In the genomic region with DNA sequence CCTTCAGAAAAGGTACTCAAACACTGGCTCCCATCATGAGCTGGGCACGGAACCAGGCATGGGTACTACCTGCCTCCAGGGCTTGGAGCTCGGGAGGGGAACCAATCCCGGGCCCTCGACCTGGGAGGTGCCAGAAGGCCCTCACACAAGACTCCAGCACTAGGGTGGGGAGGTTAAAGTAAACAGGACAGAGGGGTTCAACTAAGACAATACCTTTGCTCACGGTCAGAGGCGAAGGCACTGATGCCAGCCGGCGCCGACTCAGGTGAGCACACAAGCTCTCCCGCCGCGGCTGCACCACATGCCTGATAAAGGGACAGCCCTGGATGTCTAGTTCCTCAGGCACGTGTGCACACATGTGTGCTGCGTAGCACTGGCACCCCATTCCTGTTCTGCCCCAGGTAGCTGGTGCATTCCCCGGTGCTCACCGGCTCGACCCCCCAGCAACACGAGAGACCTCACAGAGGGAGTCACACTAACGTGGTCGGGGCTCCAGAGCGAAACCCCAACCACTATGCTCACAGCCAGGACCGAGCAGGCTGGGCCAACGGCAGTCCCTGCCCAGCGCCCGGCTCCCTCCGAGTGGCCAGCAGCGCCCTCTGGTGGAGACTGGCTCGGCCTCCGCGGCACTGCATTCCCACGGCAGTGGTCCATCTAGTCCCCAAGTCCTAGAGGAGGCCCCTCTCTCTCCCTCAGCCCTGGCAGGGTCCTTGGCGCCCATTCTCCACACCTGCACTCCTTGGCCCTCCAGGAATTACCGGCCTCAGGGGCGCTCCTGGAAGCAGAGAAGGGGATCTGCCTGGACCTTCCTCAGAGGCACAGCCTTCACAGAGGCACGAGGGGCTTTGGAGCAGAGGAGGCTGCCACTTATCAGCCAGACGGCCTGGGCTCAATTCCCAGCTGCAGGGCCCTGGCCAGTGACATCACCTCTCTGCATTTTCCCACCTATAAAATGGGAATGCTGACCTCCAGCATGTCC, we compare ENCODE assay signal across 8 cellular contexts. TPM values are rescaled to one million over a fixed set of nuclear protein-coding genes. Genes with fewer than 3 reads are reported as not detected.
A peak's percentile ranks its signal among the peaks of the same experiment; 100 is the strongest.
DNase-seq lines count a peak whose midpoint lies in the region; ATAC-seq and TF ChIP-seq lines count a peak whose summit lies in the region.

No MANE protein-coding gene starts in this region.

- H3K4me1 ChIP-seq in neural progenitor cell = peaks cover 16% of the 10 kb centered on the region

- H2AFZ ChIP-seq in neural progenitor cell (replicated peaks) = no peak overlapping the region

- peaks cover 24% of the 10 kb centered on the region for H3K4me1 Mint-ChIP-seq in activated T-helper 17 cell treated with anti-CD3 and anti-CD28 coated beads, Interleukin-2, amount 50 U/mL, for 72 hours
- H3K4me1 Mint-ChIP-seq in neural progenitor cell = peaks cover 33% of the 10 kb centered on the region

- H3K27me3 Mint-ChIP-seq in activated T-helper 17 cell treated with anti-CD3 and anti-CD28 coated beads, Interleukin-2, amount 50 U/mL, for 72 hours = no peaks in the 10 kb centered on the region
- peaks cover 2% of the 10 kb centered on the region for H3K27me3 Mint-ChIP-seq in neural progenitor cell (ENCODE audit: insufficient read depth, low read depth)

- no peak overlapping the region for H3K4me2 ChIP-seq in neural progenitor cell

- H3K9ac ChIP-seq in neural progenitor cell = no peak overlapping the region

- ATAC-seq in activated T-helper 17 cell treated with anti-CD3 and anti-CD28 coated beads, Interleukin-2, amount 50 U/mL, for 72 hours (replicated peaks) = peak; percentile 84
- peak; percentile 76 for ATAC-seq in stimulated activated naive CD8-positive, alpha-beta T cell treated with anti-CD3 and anti-CD28 coated beads, Interleukin-15, Interleukin-2, amounts not matched to agents 100 U/mL and 50 U/mL, for 24 hours
- ATAC-seq in GM21717 (IDR thresholded peaks at IDR 0.05; ENCODE audit: unreplicated experiment) = no peak

- H3K79me2 ChIP-seq in neural progenitor cell (ENCODE audit: low read depth) = peaks cover 8% of the 10 kb centered on the region

- no peaks in the 10 kb centered on the region for H3K36me3 Mint-ChIP-seq in activated T-helper 17 cell treated with anti-CD3 and anti-CD28 coated beads, Interleukin-2, amount 50 U/mL, for 72 hours (ENCODE audit: low read depth)
- no peaks in the 10 kb centered on the region for H3K36me3 Mint-ChIP-seq in neural progenitor cell

- H3K4me3 Mint-ChIP-seq in activated T-helper 17 cell treated with anti-CD3 and anti-CD28 coated beads, Interleukin-2, amount 50 U/mL, for 72 hours = peak overlapping the region; percentile 36
- no peak overlapping the region for H3K4me3 Mint-ChIP-seq in neural progenitor cell

- peaks cover 9% of the 10 kb centered on the region for H3F3A ChIP-seq in neural progenitor cell (ENCODE audit: low read depth)

- no peaks in the 10 kb centered on the region for H3K36me3 ChIP-seq in neural progenitor cell

- peak overlapping the region; percentile 85 for H3K27ac Mint-ChIP-seq in activated T-helper 17 cell treated with anti-CD3 and anti-CD28 coated beads, Interleukin-2, amount 50 U/mL, for 72 hours
- H3K27ac Mint-ChIP-seq in neural progenitor cell = no peak overlapping the region

- H3K27ac ChIP-seq in neural progenitor cell = no peak overlapping the region

- TF ChIP-seq CTCF in fibroblast of pulmonary artery (IDR thresholded peaks at IDR 0.05; ENCODE audit: low read length, missing control alignments) (peak; percentile 88), neural progenitor cell (IDR thresholded peaks at IDR 0.05) (peak; percentile 92)

- H3K9me3 Mint-ChIP-seq in activated T-helper 17 cell treated with anti-CD3 and anti-CD28 coated beads, Interleukin-2, amount 50 U/mL, for 72 hours = no peaks in the 10 kb centered on the region
- H3K9me3 Mint-ChIP-seq in neural progenitor cell = no peaks in the 10 kb centered on the region

- H3K9me3 ChIP-seq in neural progenitor cell (ENCODE audit: low read depth) = no peaks in the 10 kb centered on the region

- H4K20me1 ChIP-seq in neural progenitor cell (ENCODE audit: low read depth) = peaks cover 52% of the 10 kb centered on the region

- peak; percentile 75 for DNase-seq in CD1c-positive myeloid dendritic cell (ENCODE audit: extremely low spot score)
- peak; percentile 73 for DNase-seq in HK-2 (ENCODE audit: unreplicated experiment)
- DNase-seq in RKO (ENCODE audit: low spot score) = peak; percentile 27
- DNase-seq in fibroblast of pulmonary artery (ENCODE audit: low read depth) = peak; percentile 66
- DNase-seq in neural progenitor cell (ENCODE audit: low spot score) = peak; percentile 87
- DNase-seq in stimulated activated naive CD8-positive, alpha-beta T cell treated with anti-CD3 and anti-CD28 coated beads, Interleukin-15, Interleukin-2, amounts not matched to agents 100 U/mL and 50 U/mL, for 24 hours = peak; percentile 88

- no peak overlapping the region for H3K4me3 ChIP-seq in fibroblast of pulmonary artery (replicated peaks; ENCODE audit: low read depth, low read length)
- no peak overlapping the region for H3K4me3 ChIP-seq in neural progenitor cell

- no peaks in the 10 kb centered on the region for H3K27me3 ChIP-seq in neural progenitor cell

RNA-seq across cellular contexts. Expression of gene MOB2, which starts 28.8 kb away (rescaled TPM):
- total RNA-seq in activated T-helper 17 cell treated with anti-CD3 and anti-CD28 coated beads, Interleukin-2, amount 50 U/mL, for 72 hours = 10 to 100 TPM; 24.5 to 26.7 TPM
- total RNA-seq in neural progenitor cell (ENCODE audit: low replicate concordance) = 8.0 and 17.6 TPM in 2 replicates

RNA-seq across cellular contexts. Expression of gene DUSP8, which starts 56.7 kb away (rescaled TPM):
- total RNA-seq in activated T-helper 17 cell treated with anti-CD3 and anti-CD28 coated beads, Interleukin-2, amount 50 U/mL, for 72 hours = 1 to 10 TPM in 1 of 2 donors, under 1 TPM in 1; 0.80 to 1.7 TPM
- total RNA-seq in neural progenitor cell (ENCODE audit: low replicate concordance) = 0.09 and 0.28 TPM in 2 replicates

Comparison
In these comparisons a context has a peak if more than half of its experiments do, and no peak if none do; other contexts are left out.
1. DNase-seq: peak in every context shown above with its lines; median percentile 88 in stimulated activated naive CD8-positive, alpha-beta T cell treated with anti-CD3 and anti-CD28 coated beads, Interleukin-15, Interleukin-2, amounts not matched to agents 100 U/mL and 50 U/mL, for 24 hours; 87 in neural progenitor cell; 75 in CD1c-positive myeloid dendritic cell; 73 in HK-2; 66 in fibroblast of pulmonary artery; 27 in RKO.